Comparison of ENCODE assay signal across 13 cellular contexts in the genomic region with DNA sequence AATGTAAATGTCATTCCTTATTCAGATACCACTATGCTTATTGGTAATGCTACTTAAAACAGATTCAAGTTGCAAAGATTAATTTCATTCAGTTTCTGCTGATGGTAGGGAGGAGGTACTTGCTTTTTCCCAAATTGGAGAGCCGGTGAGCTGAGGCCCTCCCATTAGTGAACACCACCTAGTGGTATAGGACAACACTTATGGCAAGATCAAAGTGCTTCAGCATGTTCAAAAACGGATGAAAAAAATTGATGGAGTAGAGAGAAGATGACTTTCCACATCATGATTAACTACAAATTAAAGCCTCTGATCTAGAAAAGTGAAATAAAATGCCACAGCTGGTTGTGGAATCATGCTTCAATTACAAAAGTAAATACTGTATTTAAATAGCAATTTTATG.
DNase-seq lines count a peak whose midpoint lies in the region; ATAC-seq, FAIRE-seq and TF ChIP-seq lines count a peak whose summit lies in the region.
"Had no signal": no experiment of that assay in that cellular context is flagged by ENCODE, and none has a peak within 500 bp of the region (broad histone marks: within the 10 kb centered on the region; RNA-seq: fewer than 3 reads in every experiment).

No MANE protein-coding gene starts in this region.

- DNase-seq in NCI-H82 (lab: John Stamatoyannopoulos, UW) (peak; percentile 7), NCI-H82 treated with DMSO at 0.1 percent for 48 hours (lab: John Stamatoyannopoulos, UW; ENCODE audit: unreplicated experiment) (no peak), M059J (ENCODE audit: low read depth) (peak; percentile 3), H1 (ENCODE audit: low read depth in 1 of 2, low spot score in 2 of 2) (no peak), psoas muscle (no peak), D721Med (ENCODE audit: insufficient read length, low spot score) (no peak), transverse colon (no peak), activated gamma-delta T cell treated with Interleukin-2 at 50 U/mL for 16 hours (no peak)
- DNase-seq: activated CD4-positive, alpha-beta T cell treated with anti-CD3 and anti-CD28 coated beads for 36 hours; CD4-positive, CD25-positive, alpha-beta regulatory T cell; left lung had no signal

- no peak for TF ChIP-seq EP300 in H1 (IDR thresholded peaks at IDR 0.05; ENCODE audit: borderline replicate concordance in 1 of 2, low read depth in 2 of 2, low read length in 2 of 2)
- no peak for TF ChIP-seq EP300 in transverse colon (IDR thresholded peaks at IDR 0.05; ENCODE audit: low read depth)

- no peaks in the 10 kb centered on the region for H3K79me1 ChIP-seq in H1 (ENCODE audit: low read depth, low read length)

- in situ Hi-C loops in transverse colon (cut with MboI; ENCODE audit: low pct_ligation_motif_present in 1 of 4, low pct_unique_long_range_greater_than_20kb in 1 of 4, low sequenced_read_pairs in 3 of 4) = no loop called here

- no peak overlapping the region for H2AK5ac ChIP-seq in H1 (ENCODE audit: low read depth, low read length)

- no peak overlapping the region for H3K27ac ChIP-seq in H1 (ENCODE audit: low read depth, low read length)
- H3K27ac ChIP-seq in psoas muscle = no peak overlapping the region
- H3K27ac ChIP-seq in transverse colon = no peak overlapping the region
- H3K27ac ChIP-seq: left lung, neutrophil had no signal

- no peak overlapping the region for H3K4me3 ChIP-seq in H1 (ENCODE audit: extremely low read depth in 1 of 4, insufficient read depth in 2 of 4, low read depth in 3 of 4, low read length in 4 of 4)
- H3K4me3 ChIP-seq in psoas muscle = no peak overlapping the region
- no peak overlapping the region for H3K4me3 ChIP-seq in transverse colon
- H3K4me3 ChIP-seq: left lung had no signal

- no peak overlapping the region for H2BK12ac ChIP-seq in H1 (ENCODE audit: low read depth, low read length)

- H3K79me2 ChIP-seq in H1 (ENCODE audit: control insufficient read depth in 1 of 2, insufficient read depth in 2 of 2, low read length in 2 of 2) = no peaks in the 10 kb centered on the region

- H3K4me1 ChIP-seq in H1 (replicated peaks in 1 of 4; ENCODE audit: control insufficient read depth in 3 of 4, insufficient read depth in 4 of 4, low read length in 3 of 4) (no peaks in the 10 kb centered on the region), psoas muscle (no peaks in the 10 kb centered on the region), transverse colon (no peaks in the 10 kb centered on the region)
- H3K4me1 ChIP-seq: left lung had no signal

- ATAC-seq in psoas muscle = no peak
- ATAC-seq: activated CD4-positive, alpha-beta T cell treated with anti-CD3 and anti-CD28 coated beads for 36 hours; left lung had no signal

- TF ChIP-seq RAD21 in H1 (IDR thresholded peaks at IDR 0.05 in 1 of 2, conservative IDR thresholded peaks at IDR 0.05 in 1 of 2; ENCODE audit: low read depth in 2 of 2, low read length in 2 of 2) = peak in 1 of 2 experiments; percentile 9; a peak in 1 of 4 replicates

- CTCF ChIA-PET in H1 (lab: Charles Lee; ENCODE audit: partially characterized antibody) = interaction anchor here (1.1 to 2.5 kb wide), 3 partner anchors 11 to 83 kb away, joined by 3 to 10 read pairs (median 10); no protein-coding TSS in a partner anchor

- H3K23ac ChIP-seq in H1 (ENCODE audit: insufficient read length) = no peak overlapping the region

- H4K8ac ChIP-seq in H1 (ENCODE audit: extremely low read depth, insufficient read depth, low read length) = no peak overlapping the region

- H2BK20ac ChIP-seq in H1 (ENCODE audit: low read length) = no peak overlapping the region

- no peak overlapping the region for H3K4me2 ChIP-seq in H1 (ENCODE audit: insufficient read depth in 1 of 2, low read depth in 2 of 2, low read length in 2 of 2)

- no peaks in the 10 kb centered on the region for H3K23me2 ChIP-seq in H1 (ENCODE audit: low read depth, low read length)

- no peak overlapping the region for H3K4ac ChIP-seq in H1 (replicated peaks; ENCODE audit: insufficient read length, low read depth, low read length)

- FAIRE-seq in H1 (lab: Jason Lieb, UNC) (no peak), D721Med (lab: Jason Lieb, UNC) (no peak)
- FAIRE-seq: frontal cortex had no signal

- TF ChIP-seq POLR2A in H1 (IDR thresholded peaks at IDR 0.05; ENCODE audit: control extremely low read depth in 1 of 2, low read depth in 2 of 2, low read length in 2 of 2) = no peak
- TF ChIP-seq POLR2A in transverse colon (IDR thresholded peaks at IDR 0.05) = no peak

- no peak overlapping the region for H4K5ac ChIP-seq in H1 (ENCODE audit: insufficient read length, low read depth, low read length)

- H2AFZ ChIP-seq in H1 (ENCODE audit: low read length) = no peak overlapping the region

- no peak overlapping the region for H2BK15ac ChIP-seq in H1 (ENCODE audit: low read length)

- no peak overlapping the region for H3K14ac ChIP-seq in H1 (ENCODE audit: insufficient read length)

- no peak overlapping the region for H2BK5ac ChIP-seq in H1 (ENCODE audit: low read depth, low read length)

- H3K9me3 ChIP-seq in H1 (ENCODE audit: insufficient read depth in 2 of 2, low read depth in 1 of 2, low read length in 1 of 2) (no peaks in the 10 kb centered on the region), psoas muscle (no peaks in the 10 kb centered on the region), transverse colon (no peaks in the 10 kb centered on the region)
- H3K9me3 ChIP-seq: left lung, neutrophil had no signal

- H2BK120ac ChIP-seq in H1 (replicated peaks; ENCODE audit: low read depth, low read length) = no peak overlapping the region

- peak in 2 of 3 experiments; percentile 9 to 10; a peak in 2 of 4 replicates for TF ChIP-seq CTCF in H1 (IDR thresholded peaks at IDR 0.05; ENCODE audit: control extremely low read depth in 1 of 3, insufficient read depth in 1 of 3, low read depth in 1 of 3, low read length in 3 of 3)
- TF ChIP-seq CTCF in psoas muscle (IDR thresholded peaks at IDR 0.05) = peak; percentile 5
- no peak for TF ChIP-seq CTCF in D721Med (IDR thresholded peaks at IDR 0.05; ENCODE audit: insufficient read depth, missing control alignments)
- no peak for TF ChIP-seq CTCF in transverse colon (IDR thresholded peaks at IDR 0.05)

- WGBS in H1 (ENCODE audit: extremely low coverage in 1 of 2, insufficient coverage in 1 of 2, insufficient read length in 1 of 2, insufficient replicate concordance in 2 of 2, low coverage in 1 of 2, low lambda C conversion rate in 2 of 2, missing lambda C conversion rate in 1 of 2), 2 experiments = 72% methylated on average over 2 of the region's 2 CpGs; no CpG with 5 or more reads in 1 of the 2 experiments
- 33 to 76% (median 67%) methylated on average over 2 of the region's 2 CpGs for WGBS in psoas muscle, 3 donors
- WGBS in transverse colon (ENCODE audit: low coverage in 1 of 2), 2 donors = 47 to 70% methylated on average over 2 of the region's 2 CpGs

- no peaks in the 10 kb centered on the region for H4K20me1 ChIP-seq in H1 (replicated peaks in 1 of 2; ENCODE audit: control insufficient read depth in 1 of 2, insufficient read depth in 2 of 2, low read length in 2 of 2)

- H3K56ac ChIP-seq in H1 (replicated peaks; ENCODE audit: insufficient read length, low read depth, low read length) = no peak overlapping the region

- POLR2A ChIA-PET in H1 (lab: Charles Lee; ENCODE audit: partially characterized antibody) = no interaction called here

- intact Hi-C loops in psoas muscle (cut with DNase I) (no loop called here), transverse colon (cut with DNase I; ENCODE audit: low total_unique reads) (no loop called here)

- H3K36me3 ChIP-seq in H1 (ENCODE audit: control insufficient read depth in 2 of 4, insufficient read depth in 4 of 4, low read length in 3 of 4) = no peaks in the 10 kb centered on the region
- H3K36me3 ChIP-seq in psoas muscle (ENCODE audit: insufficient read depth in 1 of 2, low read depth in 1 of 2) = no peaks in the 10 kb centered on the region
- H3K36me3 ChIP-seq in transverse colon = no peaks in the 10 kb centered on the region
- H3K36me3 ChIP-seq: left lung, neutrophil had no signal

- no peak overlapping the region for H3K18ac ChIP-seq in H1 (ENCODE audit: extremely low read depth, low read length)

- H3K9ac ChIP-seq in H1 (replicated peaks in 1 of 4; ENCODE audit: extremely low read depth in 1 of 4, low read depth in 3 of 4, low read length in 3 of 4) = no peak overlapping the region

- H4K91ac ChIP-seq in H1 (replicated peaks; ENCODE audit: insufficient read length, low read length) = no peak overlapping the region

- H3K27me3 ChIP-seq in H1 (replicated peaks in 1 of 4; ENCODE audit: control insufficient read depth in 3 of 4, extremely low read depth in 1 of 4, insufficient read depth in 3 of 4, low read length in 3 of 4) = no peaks in the 10 kb centered on the region
- peaks cover 0 to 6% (median 0%) of the 10 kb centered on the region in 3 donors for H3K27me3 ChIP-seq in psoas muscle (ENCODE audit: insufficient read depth in 3 of 3, low read length in 2 of 3)
- no peaks in the 10 kb centered on the region for H3K27me3 ChIP-seq in transverse colon
- H3K27me3 ChIP-seq: neutrophil had no signal

TF ChIP-seq in H1, 55 proteins besides CTCF, POLR2A, EP300 and RAD21:
- TF ChIP-seq SAP30 (IDR thresholded peaks at IDR 0.05; ENCODE audit: insufficient read depth, insufficient replicate concordance, low read length) (no peak), TEAD4 (IDR thresholded peaks at IDR 0.05; ENCODE audit: low read depth, low read length) (no peak), GABPA (IDR thresholded peaks at IDR 0.05; ENCODE audit: borderline replicate concordance, insufficient read depth, low read length) (no peak), BRCA1 (IDR thresholded peaks at IDR 0.05; ENCODE audit: low read depth, low read length) (no peak), EGR1 (IDR thresholded peaks at IDR 0.05; ENCODE audit: borderline replicate concordance, low read depth, low read length) (no peak)
TF ChIP-seq in H1: peak in this region for 0.

Comparison
In these comparisons a context has a peak if more than half of its experiments do, and no peak if none do; other contexts are left out.
1. DNase-seq: peak in NCI-H82 (single experiment) and M059J (single experiment); none in NCI-H82 treated with DMSO at 0.1 percent for 48 hours (single experiment), H1 (0 of 2), psoas muscle (0 of 2), D721Med (single experiment), transverse colon (single experiment) and activated gamma-delta T cell treated with Interleukin-2 at 50 U/mL for 16 hours (single experiment).
2. CTCF ChIP-seq: peak in H1 (2 of 3) and psoas muscle (single experiment); none in D721Med (single experiment) and transverse colon (0 of 5).